In the genomic region with DNA sequence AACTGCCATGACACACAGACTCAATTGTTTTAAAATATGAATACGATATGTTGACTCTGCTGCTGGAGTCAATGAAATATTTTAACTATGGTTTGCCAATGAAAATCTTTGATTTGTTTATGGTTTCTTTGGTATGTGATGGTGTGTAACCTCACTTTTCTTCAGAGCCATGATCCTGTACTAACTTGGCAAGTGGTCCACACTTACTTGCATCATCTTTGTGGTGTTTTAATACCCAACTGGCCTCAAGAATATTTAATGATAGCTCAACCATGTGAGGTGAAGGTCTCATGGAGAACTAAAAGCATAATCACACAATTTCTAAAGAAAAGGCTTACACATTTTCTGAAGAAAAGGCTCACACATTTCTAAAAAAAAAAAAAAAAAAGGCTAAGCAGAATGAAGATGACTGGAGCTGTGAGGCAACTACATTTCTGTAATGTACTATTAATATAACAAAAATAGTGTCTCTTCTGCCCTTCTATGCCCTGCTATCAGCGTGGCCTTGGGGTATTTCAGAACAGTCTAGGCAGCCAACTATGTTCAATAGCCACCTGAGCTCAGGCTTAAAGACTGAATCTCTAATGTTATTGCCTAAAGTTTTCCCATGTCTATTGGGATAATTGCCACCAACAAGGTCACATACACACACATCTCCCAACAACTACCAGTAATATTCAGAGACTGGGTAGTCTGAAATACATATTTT, we compare ENCODE assay signal across 17 cellular contexts.
DNase-seq lines count a peak whose midpoint lies in the region; ATAC-seq, FAIRE-seq and TF ChIP-seq lines count a peak whose summit lies in the region.
"Had no signal": no experiment of that assay in that cellular context is flagged by ENCODE, and none has a peak within 500 bp of the region (broad histone marks: within the 10 kb centered on the region; RNA-seq: fewer than 3 reads in every experiment).

No MANE protein-coding gene starts in this region.

- no peaks in the 10 kb centered on the region for H3K79me2 ChIP-seq in fibroblast of lung (ENCODE audit: control insufficient read depth, insufficient read depth, low read length)

- H3K4me3 ChIP-seq in astrocyte of the cerebellum (ENCODE audit: low read depth, low read length) (no peak overlapping the region), fibroblast of lung (replicated peaks in 1 of 4; ENCODE audit: control extremely low read depth in 1 of 4, insufficient read depth in 1 of 4, low read depth in 3 of 4, low read length in 4 of 4) (no peak overlapping the region), pancreas (no peak overlapping the region)
- H3K4me3 ChIP-seq: BLaER1 treated with 17β-estradiol and CSF1 and Interleukin-3, amounts not matched to agents 10 nM and 100 nM had no signal

- DNase-seq in LHCN-M2 (ENCODE audit: low read depth) (peak; percentile 35), astrocyte of the cerebellum (ENCODE audit: low read depth) (peak; percentile 27), fibroblast of lung (ENCODE audit: low read depth in 2 of 2) (peak; percentile 38 to 39), pancreas (no peak), iPS-NIHi7 (ENCODE audit: extremely low spot score) (no peak), left colon (no peak), immature natural killer cell (no peak)
- DNase-seq: 8988T, AML-193, DMS53, GF-D8, GOT3, H9 had no signal

- peaks cover 0 to 3% (median 0%) of the 10 kb centered on the region in 6 donors for H3K9me3 Mint-ChIP-seq in immature natural killer cell

- H3K4me3 Mint-ChIP-seq in immature natural killer cell = no peak overlapping the region
- H3K4me3 Mint-ChIP-seq: CD4-positive, CD25-positive, alpha-beta regulatory T cell; H9 had no signal

- no peak for FAIRE-seq in pancreas (lab: Jason Lieb, UNC)
- FAIRE-seq: GM19239, HTR-8/SVneo had no signal

- H3K4me1 Mint-ChIP-seq in immature natural killer cell = peaks cover 13 to 29% of the 10 kb centered on the region in 2 donors

- no peak for TF ChIP-seq CTCF in astrocyte of the cerebellum (IDR thresholded peaks at IDR 0.05; ENCODE audit: low read depth, low read length, missing control alignments)
- TF ChIP-seq CTCF in fibroblast of lung (conservative IDR thresholded peaks at IDR 0.05 in 1 of 2, IDR thresholded peaks at IDR 0.05 in 1 of 2; ENCODE audit: low read depth in 1 of 2, low read length in 2 of 2) = no peak
- TF ChIP-seq CTCF in pancreas (IDR thresholded peaks at IDR 0.05) = no peak

- in situ Hi-C loops in astrocyte of the cerebellum (cut with HindIII; ENCODE audit: low sequenced_read_pairs) = no loop called here

- peak in 3 of 4 donors; percentile 56 to 88 (median 75) for ATAC-seq in pancreas
- no peak for ATAC-seq in left colon

- H3K9me3 ChIP-seq in fibroblast of lung (ENCODE audit: control insufficient read depth, insufficient read depth, low read depth, low read length) = no peaks in the 10 kb centered on the region
- no peaks in the 10 kb centered on the region for H3K9me3 ChIP-seq in pancreas
- H3K9me3 ChIP-seq: BLaER1 treated with 17β-estradiol and CSF1 and Interleukin-3, amounts not matched to agents 10 nM and 100 nM had no signal

- no peak overlapping the region for H3K27ac Mint-ChIP-seq in immature natural killer cell
- H3K27ac Mint-ChIP-seq: H9 had no signal

- H3K4me2 ChIP-seq in fibroblast of lung (ENCODE audit: extremely low read depth, insufficient read depth, low read length) = no peak overlapping the region
- H3K4me2 ChIP-seq: BLaER1 treated with 17β-estradiol and CSF1 and Interleukin-3, amounts not matched to agents 10 nM and 100 nM had no signal

- WGBS in pancreas, 2 donors = 15 to 17% methylated on average over 2 of the region's 2 CpGs

- intact Hi-C loops in pancreas (cut with DNase I) = no loop called here
- intact Hi-C loops in left colon (cut with DNase I, micrococcal nuclease) = no loop called here

- peaks cover 0 to 11% (median 10%) of the 10 kb centered on the region in 3 donors for H3K27me3 Mint-ChIP-seq in immature natural killer cell (ENCODE audit: low read depth in 3 of 3)
- H3K27me3 Mint-ChIP-seq: CD4-positive, CD25-positive, alpha-beta regulatory T cell had no signal

- no peak overlapping the region for H2AFZ ChIP-seq in fibroblast of lung (ENCODE audit: low read length)

- H4K20me1 ChIP-seq in fibroblast of lung (ENCODE audit: control insufficient read depth, extremely low read depth, insufficient read depth, low read length) = no peaks in the 10 kb centered on the region
- H4K20me1 ChIP-seq: BLaER1 treated with 17β-estradiol and CSF1 and Interleukin-3, amounts not matched to agents 10 nM and 100 nM had no signal

- H3K27me3 ChIP-seq in fibroblast of lung (ENCODE audit: control insufficient read depth, insufficient read depth, low read length) (no peaks in the 10 kb centered on the region), pancreas (no peaks in the 10 kb centered on the region)
- H3K27me3 ChIP-seq: BLaER1 treated with 17β-estradiol and CSF1 and Interleukin-3, amounts not matched to agents 10 nM and 100 nM had no signal

- H3K4me1 ChIP-seq in fibroblast of lung (ENCODE audit: control insufficient read depth, extremely low read depth, insufficient read depth, low read length) (no peaks in the 10 kb centered on the region), pancreas (peaks cover 0 to 6% (median 0%) of the 10 kb centered on the region in 3 donors)

- H3K36me3 ChIP-seq in fibroblast of lung (ENCODE audit: control insufficient read depth, insufficient read depth, low read length) = no peaks in the 10 kb centered on the region
- no peaks in the 10 kb centered on the region for H3K36me3 ChIP-seq in pancreas
- H3K36me3 ChIP-seq: BLaER1 treated with 17β-estradiol and CSF1 and Interleukin-3, amounts not matched to agents 10 nM and 100 nM had no signal

- no peak overlapping the region for H3K9ac ChIP-seq in fibroblast of lung (ENCODE audit: insufficient read depth, low read length)
- H3K9ac ChIP-seq: BLaER1 treated with 17β-estradiol and CSF1 and Interleukin-3, amounts not matched to agents 10 nM and 100 nM had no signal

- H3K27ac ChIP-seq in fibroblast of lung (ENCODE audit: insufficient read depth, low read length) (no peak overlapping the region), pancreas (no peak overlapping the region)
- H3K27ac ChIP-seq: BLaER1 treated with 17β-estradiol and CSF1 and Interleukin-3, amounts not matched to agents 10 nM and 100 nM had no signal

- no peaks in the 10 kb centered on the region for H3K36me3 Mint-ChIP-seq in immature natural killer cell
- H3K36me3 Mint-ChIP-seq: CD4-positive, CD25-positive, alpha-beta regulatory T cell had no signal

Comparison
In these comparisons a context has a peak if more than half of its experiments do, and no peak if none do; other contexts are left out.
1. DNase-seq: peak in LHCN-M2 (single experiment), astrocyte of the cerebellum (single experiment) and fibroblast of lung (2 of 2); none in pancreas (0 of 6), iPS-NIHi7 (single experiment), left colon (0 of 2) and immature natural killer cell (0 of 3).